Comparison of ENCODE assay signal across 8 cellular contexts in genomic region chr5:16616536-16617271, GRCh38. TPM values are rescaled to one million over a fixed set of nuclear protein-coding genes. Genes with fewer than 3 reads are reported as not detected.
DNase-seq lines count a peak whose midpoint lies in the region; ATAC-seq lines count a peak whose summit lies in the region.

RETREG1 (minus strand) TSS chr5:16616997; CDS start chr5:16616971, 26 bp downstream.

- H3K9me3 Mint-ChIP-seq in central memory CD8-positive, alpha-beta T cell: no peaks in the 10 kb centered on the region

- ATAC-seq in GM21576 (IDR thresholded peaks at IDR 0.05; ENCODE audit: unreplicated experiment) (peak; percentile 61), left lobe of liver (peak; percentile 82)
- ATAC-seq in activated CD4-positive, CD25-positive, alpha-beta regulatory T cell treated with anti-CD3 and anti-CD28 coated beads, Interleukin-2, amount 50 U/mL, for 24 hours: peak; percentile 83 to 85
- peak; percentile 79 for ATAC-seq in central memory CD8-positive, alpha-beta T cell (replicated peaks; ENCODE audit: extremely low read depth, poor library complexity, severe bottlenecking)

- DNase-seq in Daoy (ENCODE audit: low read depth) (peak; percentile 58), Kasumi-1 (lab: John Stamatoyannopoulos, UW) (peak; percentile 8 to 19), left lobe of liver (ENCODE audit: low spot score) (peak; percentile 59), COLO829 (ENCODE audit: low spot score) (no peak)
- peak; percentile 60 to 68 for DNase-seq in central memory CD8-positive, alpha-beta T cell (ENCODE audit: low spot score in 2 of 2)
- DNase-seq in stimulated activated CD4-positive, alpha-beta T cell treated with anti-CD3 and anti-CD28 coated beads, Interleukin-2, amount 100 ng/mL, for 4 hours (ENCODE audit: low read depth): peak; percentile 86

- peaks cover 9% of the 10 kb centered on the region for H3K36me3 Mint-ChIP-seq in central memory CD8-positive, alpha-beta T cell (ENCODE audit: insufficient read depth)

- peaks cover 23% of the 10 kb centered on the region for H3K4me1 Mint-ChIP-seq in central memory CD8-positive, alpha-beta T cell

- no peaks in the 10 kb centered on the region for H3K27me3 Mint-ChIP-seq in central memory CD8-positive, alpha-beta T cell

- H3K27ac Mint-ChIP-seq in central memory CD8-positive, alpha-beta T cell (ENCODE audit: low read depth): peak within 1 kb of the TSS; percentile 75

- no peak within 1 kb of the TSS for H3K4me3 Mint-ChIP-seq in central memory CD8-positive, alpha-beta T cell

RNA-seq across cellular contexts. Expression of gene RETREG1, which starts in this region (rescaled TPM):
- total RNA-seq in Daoy (2014; rRNA removed; shearing (Covaris generic)): 1.9 TPM in 2 replicates
- 25.2 TPM for total RNA-seq in left lobe of liver
